11 cellular contexts compared by ENCODE assay signal in the genomic region with DNA sequence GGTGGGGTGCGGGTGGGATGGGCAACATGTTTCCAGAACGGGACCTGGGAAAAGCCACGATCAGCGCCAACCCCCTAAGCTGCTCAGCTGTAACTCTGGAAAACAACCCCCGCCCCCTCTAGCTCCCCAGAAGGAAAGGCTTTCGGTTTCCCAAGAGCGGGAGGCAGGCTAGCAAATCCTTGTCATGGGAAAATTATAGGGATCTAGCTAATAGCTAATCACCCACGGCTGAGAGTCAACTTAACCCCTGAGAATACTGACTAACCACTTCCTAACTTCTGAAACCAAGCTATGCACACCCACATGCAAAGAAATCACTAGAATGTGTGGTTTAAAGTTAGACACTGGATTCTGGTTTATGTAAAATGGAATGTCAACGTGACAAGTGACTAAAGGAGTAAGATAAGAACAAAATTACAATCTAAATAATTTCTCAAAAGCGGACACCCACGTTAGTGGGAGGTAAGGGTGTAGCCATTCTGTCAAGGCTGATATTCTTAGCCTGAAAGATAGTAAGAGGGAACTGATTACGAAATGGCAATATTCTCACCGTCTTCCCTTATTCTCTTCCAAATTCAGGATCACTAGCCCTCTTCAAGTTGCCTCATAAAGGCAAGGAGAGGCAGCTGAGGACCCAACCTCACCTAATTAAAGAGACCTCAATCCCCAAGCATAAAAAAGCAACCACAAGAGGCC. TPM values are rescaled to one million over a fixed set of nuclear protein-coding genes. Genes with fewer than 3 reads are reported as not detected.
A peak's percentile ranks its signal among the peaks of the same experiment; 100 is the strongest.
DNase-seq lines count a peak whose midpoint lies in the region; ATAC-seq and TF ChIP-seq lines count a peak whose summit lies in the region.
"Had no signal": no experiment of that assay in that cellular context is flagged by ENCODE, and none has a peak within 500 bp of the region (broad histone marks: within the 10 kb centered on the region; RNA-seq: fewer than 3 reads in every experiment).

No MANE protein-coding gene starts in this region.

- H3K36me3 ChIP-seq in RWPE2 (ENCODE audit: low read depth) (peaks cover 98% of the 10 kb centered on the region), cardiac muscle cell (peaks cover 34% of the 10 kb centered on the region), skeletal muscle tissue (ENCODE audit: control insufficient read depth in 3 of 3, insufficient read depth in 3 of 3, low read length in 3 of 3) (peaks cover 18 to 67% (median 21%) of the 10 kb centered on the region in 3 donors)

- H3K9me3 ChIP-seq in RWPE2 (ENCODE audit: severe bottlenecking) = no peaks in the 10 kb centered on the region
- H3K9me3 ChIP-seq in cardiac muscle cell (ENCODE audit: low read depth) = no peaks in the 10 kb centered on the region
- no peaks in the 10 kb centered on the region for H3K9me3 ChIP-seq in skeletal muscle tissue (ENCODE audit: control insufficient read depth in 3 of 3, low read length in 3 of 3)

- H3K27ac ChIP-seq in RWPE2 (ENCODE audit: poor library complexity, severe bottlenecking) (peak overlapping the region; percentile 33), cardiac muscle cell (peak overlapping the region; percentile 89), skeletal muscle tissue (ENCODE audit: low read depth, low read length) (peak overlapping the region; percentile 33)
- H3K27ac ChIP-seq: HL-60 had no signal

- DNase-seq in GM12865 (ENCODE audit: low read depth) (peak; percentile 31), RWPE2 (ENCODE audit: low spot score) (no peak), cardiac muscle cell (ENCODE audit: low read depth in 1 of 2, low spot score in 1 of 2) (peak; percentile 45 to 79), amygdala (lab: John Stamatoyannopoulos, UW) (no peak), dedifferentiated amniotic fluid mesenchymal stem cell (ENCODE audit: extremely low spot score) (no peak)
- DNase-seq: activated CD8-positive, alpha-beta memory T cell treated with anti-CD3 and anti-CD28 coated beads, Interleukin-2, amount 50 U/mL, for 4 hours; hippocampal formation had no signal

- ATAC-seq in RWPE2 (ENCODE audit: low read depth) (no peak), GM19467 (IDR thresholded peaks at IDR 0.05; ENCODE audit: unreplicated experiment) (no peak), GM18907 (IDR thresholded peaks at IDR 0.05; ENCODE audit: unreplicated experiment) (no peak)

- TF ChIP-seq CTCF in GM12865 (IDR thresholded peaks at IDR 0.05; ENCODE audit: insufficient read depth, low read depth, low read length, missing control alignments) = no peak
- no peak for TF ChIP-seq CTCF in RWPE2 (IDR thresholded peaks at IDR 0.05; ENCODE audit: poor library complexity, severe bottlenecking)
- no peak for TF ChIP-seq CTCF in cardiac muscle cell (IDR thresholded peaks at IDR 0.05; ENCODE audit: low read depth, low read length)

- H3K4me3 ChIP-seq in GM12865 (ENCODE audit: low read depth, low read length) = no peak overlapping the region
- no peak overlapping the region for H3K4me3 ChIP-seq in RWPE2 (ENCODE audit: severe bottlenecking)
- no peak overlapping the region for H3K4me3 ChIP-seq in cardiac muscle cell
- peak overlapping the region; percentile 28 to 56 (median 55) for H3K4me3 ChIP-seq in skeletal muscle tissue (ENCODE audit: low read length in 3 of 3)

- H3K9ac ChIP-seq in skeletal muscle tissue (ENCODE audit: low read depth in 1 of 3, low read length in 3 of 3) = peak overlapping the region; percentile 11 to 76 (median 73)

- peaks cover 11% of the 10 kb centered on the region for H3K4me1 ChIP-seq in RWPE2 (ENCODE audit: insufficient read depth, poor library complexity, severe bottlenecking)
- H3K4me1 ChIP-seq in cardiac muscle cell (ENCODE audit: low read depth) = peaks cover 59% of the 10 kb centered on the region
- H3K4me1 ChIP-seq in skeletal muscle tissue (ENCODE audit: control insufficient read depth in 3 of 3, insufficient read depth in 3 of 3, low read length in 3 of 3) = peaks cover 37 to 59% (median 46%) of the 10 kb centered on the region in 3 donors

- H3K27me3 ChIP-seq in RWPE2 (ENCODE audit: insufficient read depth, poor library complexity, severe bottlenecking) (no peaks in the 10 kb centered on the region), cardiac muscle cell (no peaks in the 10 kb centered on the region), skeletal muscle tissue (ENCODE audit: control insufficient read depth in 3 of 3, insufficient read depth in 3 of 3, low read length in 3 of 3) (no peaks in the 10 kb centered on the region)

RNA-seq across cellular contexts. Expression of a gene that starts 20.1 kb away (rescaled TPM):
- total RNA-seq in cardiac muscle cell (45.3 and 53.2 TPM in 2 replicates), skeletal muscle tissue (60.5 TPM)
- 18.3 and 21.3 TPM in 2 replicates for polyA plus RNA-seq in cardiac muscle cell

Comparison
In these comparisons a context has a peak if more than half of its experiments do, and no peak if none do; other contexts are left out.
1. DNase-seq: peak in GM12865 (single experiment) and cardiac muscle cell (2 of 2); none in RWPE2 (single experiment), amygdala (0 of 56) and dedifferentiated amniotic fluid mesenchymal stem cell (single experiment).
2. H3K4me3 ChIP-seq: peak in skeletal muscle tissue (3 of 3); none in GM12865 (single experiment), RWPE2 (single experiment) and cardiac muscle cell (single experiment).
3. H3K27ac ChIP-seq: peak in every context shown above with its lines; median percentile 89 in cardiac muscle cell; 33 in RWPE2; 33 in skeletal muscle tissue.